1 cellular context compared by ENCODE assay signal in the genomic region with DNA sequence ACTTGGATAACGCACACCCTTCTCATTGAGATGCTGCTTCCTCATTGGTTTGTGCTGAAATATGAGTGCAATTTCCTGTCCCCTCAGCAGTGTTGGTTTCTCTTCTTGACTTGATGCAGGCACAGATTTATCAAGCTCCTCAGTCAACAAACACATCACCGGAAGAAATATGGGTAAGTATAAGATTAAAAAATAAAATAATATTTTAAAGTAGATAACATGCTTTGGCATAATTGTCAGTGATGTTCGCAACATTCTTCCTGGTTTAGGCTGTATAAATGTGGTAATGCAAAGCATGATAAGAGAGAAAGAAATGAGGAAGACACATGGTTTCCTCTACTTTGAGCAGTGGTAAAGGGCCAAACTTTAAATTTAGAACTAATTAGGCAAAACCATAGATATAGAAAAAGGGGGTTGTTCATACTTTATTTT.
TF ChIP-seq lines count a peak whose summit lies in the region.

A gene with protein sequence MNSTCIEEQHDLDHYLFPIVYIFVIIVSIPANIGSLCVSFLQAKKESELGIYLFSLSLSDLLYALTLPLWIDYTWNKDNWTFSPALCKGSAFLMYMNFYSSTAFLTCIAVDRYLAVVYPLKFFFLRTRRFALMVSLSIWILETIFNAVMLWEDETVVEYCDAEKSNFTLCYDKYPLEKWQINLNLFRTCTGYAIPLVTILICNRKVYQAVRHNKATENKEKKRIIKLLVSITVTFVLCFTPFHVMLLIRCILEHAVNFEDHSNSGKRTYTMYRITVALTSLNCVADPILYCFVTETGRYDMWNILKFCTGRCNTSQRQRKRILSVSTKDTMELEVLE (plus strand): TSS at position 86 of the 432 bp plus-strand sequence. CDS start 5,713 bp downstream, outside the sequence.

TF ChIP-seq in K562, 482 proteins besides CTCF, POLR2A, EP300 and RAD21 (continued from another document):
- TF ChIP-seq, protein P1, sequence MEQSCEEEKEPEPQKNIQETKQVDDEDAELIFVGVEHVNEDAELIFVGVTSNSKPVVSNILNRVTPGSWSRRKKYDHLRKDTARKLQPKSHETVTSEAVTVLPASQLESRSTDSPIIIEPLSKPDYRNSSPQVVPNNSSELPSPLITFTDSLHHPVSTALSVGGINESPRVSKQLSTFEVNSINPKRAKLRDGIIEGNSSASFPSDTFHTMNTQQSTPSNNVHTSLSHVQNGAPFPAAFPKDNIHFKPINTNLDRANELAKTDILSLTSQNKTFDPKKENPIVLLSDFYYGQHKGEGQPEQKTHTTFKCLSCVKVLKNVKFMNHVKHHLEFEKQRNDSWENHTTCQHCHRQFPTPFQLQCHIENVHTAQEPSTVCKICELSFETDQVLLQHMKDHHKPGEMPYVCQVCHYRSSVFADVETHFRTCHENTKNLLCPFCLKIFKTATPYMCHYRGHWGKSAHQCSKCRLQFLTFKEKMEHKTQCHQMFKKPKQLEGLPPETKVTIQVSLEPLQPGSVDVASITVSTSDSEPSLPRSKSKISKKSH (CRISPR knock-in tag; IDR thresholded peaks at IDR 0.05): no peak
- no peak for TF ChIP-seq ERF (CRISPR knock-in tag; IDR thresholded peaks at IDR 0.05)
- TF ChIP-seq, protein P2, sequence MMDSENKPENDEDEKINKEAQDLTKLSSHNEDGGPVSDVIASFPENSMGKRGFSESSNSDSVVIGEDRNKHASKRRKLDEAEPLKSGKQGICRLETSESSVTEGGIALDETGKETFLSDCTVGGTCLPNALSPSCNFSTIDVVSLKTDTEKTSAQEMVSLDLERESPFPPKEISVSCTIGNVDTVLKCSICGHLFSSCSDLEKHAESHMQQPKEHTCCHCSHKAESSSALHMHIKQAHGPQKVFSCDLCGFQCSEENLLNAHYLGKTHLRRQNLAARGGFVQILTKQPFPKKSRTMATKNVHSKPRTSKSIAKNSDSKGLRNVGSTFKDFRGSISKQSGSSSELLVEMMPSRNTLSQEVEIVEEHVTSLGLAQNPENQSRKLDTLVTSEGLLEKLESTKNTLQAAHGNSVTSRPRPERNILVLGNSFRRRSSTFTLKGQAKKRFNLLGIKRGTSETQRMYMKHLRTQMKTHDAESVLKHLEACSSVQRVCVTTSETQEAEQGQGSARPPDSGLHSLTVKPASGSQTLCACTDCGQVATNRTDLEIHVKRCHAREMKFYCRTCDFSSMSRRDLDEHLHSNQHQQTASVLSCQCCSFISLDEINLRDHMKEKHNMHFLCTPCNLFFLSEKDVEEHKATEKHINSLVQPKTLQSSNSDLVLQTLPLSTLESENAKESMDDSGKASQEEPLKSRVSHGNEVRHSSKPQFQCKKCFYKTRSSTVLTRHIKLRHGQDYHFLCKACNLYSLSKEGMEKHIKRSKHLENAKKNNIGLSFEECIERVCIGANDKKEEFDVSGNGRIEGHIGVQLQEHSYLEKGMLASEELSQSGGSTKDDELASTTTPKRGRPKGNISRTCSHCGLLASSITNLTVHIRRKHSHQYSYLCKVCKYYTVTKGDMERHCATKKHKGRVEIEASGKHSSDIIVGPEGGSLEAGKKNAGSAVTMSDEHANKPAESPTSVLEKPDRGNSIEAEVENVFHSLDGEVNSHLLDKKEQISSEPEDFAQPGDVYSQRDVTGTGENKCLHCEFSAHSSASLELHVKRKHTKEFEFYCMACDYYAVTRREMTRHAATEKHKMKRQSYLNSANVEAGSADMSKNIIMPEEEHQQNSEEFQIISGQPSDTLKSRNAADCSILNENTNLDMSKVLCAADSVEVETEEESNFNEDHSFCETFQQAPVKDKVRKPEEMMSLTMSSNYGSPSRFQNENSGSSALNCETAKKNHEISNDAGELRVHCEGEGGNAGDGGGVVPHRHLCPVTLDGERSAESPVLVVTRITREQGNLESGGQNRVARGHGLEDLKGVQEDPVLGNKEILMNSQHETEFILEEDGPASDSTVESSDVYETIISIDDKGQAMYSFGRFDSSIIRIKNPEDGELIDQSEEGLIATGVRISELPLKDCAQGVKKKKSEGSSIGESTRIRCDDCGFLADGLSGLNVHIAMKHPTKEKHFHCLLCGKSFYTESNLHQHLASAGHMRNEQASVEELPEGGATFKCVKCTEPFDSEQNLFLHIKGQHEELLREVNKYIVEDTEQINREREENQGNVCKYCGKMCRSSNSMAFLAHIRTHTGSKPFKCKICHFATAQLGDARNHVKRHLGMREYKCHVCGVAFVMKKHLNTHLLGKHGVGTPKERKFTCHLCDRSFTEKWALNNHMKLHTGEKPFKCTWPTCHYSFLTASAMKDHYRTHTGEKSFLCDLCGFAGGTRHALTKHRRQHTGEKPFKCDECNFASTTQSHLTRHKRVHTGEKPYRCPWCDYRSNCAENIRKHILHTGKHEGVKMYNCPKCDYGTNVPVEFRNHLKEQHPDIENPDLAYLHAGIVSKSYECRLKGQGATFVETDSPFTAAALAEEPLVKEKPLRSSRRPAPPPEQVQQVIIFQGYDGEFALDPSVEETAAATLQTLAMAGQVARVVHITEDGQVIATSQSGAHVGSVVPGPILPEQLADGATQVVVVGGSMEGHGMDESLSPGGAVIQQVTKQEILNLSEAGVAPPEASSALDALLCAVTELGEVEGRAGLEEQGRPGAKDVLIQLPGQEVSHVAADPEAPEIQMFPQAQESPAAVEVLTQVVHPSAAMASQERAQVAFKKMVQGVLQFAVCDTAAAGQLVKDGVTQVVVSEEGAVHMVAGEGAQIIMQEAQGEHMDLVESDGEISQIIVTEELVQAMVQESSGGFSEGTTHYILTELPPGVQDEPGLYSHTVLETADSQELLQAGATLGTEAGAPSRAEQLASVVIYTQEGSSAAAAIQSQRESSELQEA (IDR thresholded peaks at IDR 0.05; ENCODE audit: low read depth): no peak
- TF ChIP-seq, protein P3, sequence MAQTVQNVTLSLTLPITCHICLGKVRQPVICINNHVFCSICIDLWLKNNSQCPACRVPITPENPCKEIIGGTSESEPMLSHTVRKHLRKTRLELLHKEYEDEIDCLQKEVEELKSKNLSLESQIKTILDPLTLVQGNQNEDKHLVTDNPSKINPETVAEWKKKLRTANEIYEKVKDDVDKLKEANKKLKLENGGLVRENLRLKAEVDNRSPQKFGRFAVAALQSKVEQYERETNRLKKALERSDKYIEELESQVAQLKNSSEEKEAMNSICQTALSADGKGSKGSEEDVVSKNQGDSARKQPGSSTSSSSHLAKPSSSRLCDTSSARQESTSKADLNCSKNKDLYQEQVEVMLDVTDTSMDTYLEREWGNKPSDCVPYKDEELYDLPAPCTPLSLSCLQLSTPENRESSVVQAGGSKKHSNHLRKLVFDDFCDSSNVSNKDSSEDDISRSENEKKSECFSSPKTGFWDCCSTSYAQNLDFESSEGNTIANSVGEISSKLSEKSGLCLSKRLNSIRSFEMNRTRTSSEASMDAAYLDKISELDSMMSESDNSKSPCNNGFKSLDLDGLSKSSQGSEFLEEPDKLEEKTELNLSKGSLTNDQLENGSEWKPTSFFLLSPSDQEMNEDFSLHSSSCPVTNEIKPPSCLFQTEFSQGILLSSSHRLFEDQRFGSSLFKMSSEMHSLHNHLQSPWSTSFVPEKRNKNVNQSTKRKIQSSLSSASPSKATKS (CRISPR knock-in tag; IDR thresholded peaks at IDR 0.05): no peak
- no peak for TF ChIP-seq SMAD1 (IDR thresholded peaks at IDR 0.05; ENCODE audit: low read depth, low read length, partially characterized antibody)
- no peak for TF ChIP-seq RNF2 (IDR thresholded peaks at IDR 0.05)
- no peak for TF ChIP-seq GABPA (tag; conservative IDR thresholded peaks at IDR 0.05; ENCODE audit: low read depth)
